In genomic region chr16:53745753-53746258, GRCh38 we compare ENCODE assay signal across 10 cellular contexts. TPM values are rescaled to one million over a fixed set of nuclear protein-coding genes. Genes with fewer than 3 reads are reported as not detected.
DNase-seq lines count a peak whose midpoint lies in the region; ATAC-seq, FAIRE-seq and TF ChIP-seq lines count a peak whose summit lies in the region.
"Had no signal": no experiment of that assay in that cellular context is flagged by ENCODE, and none has a peak within 500 bp of the region (broad histone marks: within the 10 kb centered on the region; RNA-seq: fewer than 3 reads in every experiment).

No MANE protein-coding gene starts in this region.

- H3K4me1 ChIP-seq in endodermal cell (ENCODE audit: control insufficient read depth, insufficient read depth, low read length) (no peaks in the 10 kb centered on the region), smooth muscle cell (ENCODE audit: low read depth) (peaks cover 12% of the 10 kb centered on the region), sigmoid colon (peaks cover 0 to 30% (median 24%) of the 10 kb centered on the region in 4 donors)

- POLR2A ChIA-PET in activated CD8-positive, alpha-beta T cell treated with anti-CD3 and anti-CD28 coated beads for 36 hours (lab: Charles Lee): no interaction called here
- POLR2A ChIA-PET in activated CD8-positive, alpha-beta T cell treated with anti-CD3 and anti-CD28 coated beads, Interleukin-2, amount 10 ng/mL, durations not matched to agents 7 days and 5 days (lab: Charles Lee): no interaction called here

- no peaks in the 10 kb centered on the region for H3K27me3 Mint-ChIP-seq in activated CD8-positive, alpha-beta T cell treated with anti-CD3 and anti-CD28 coated beads for 36 hours
- no peaks in the 10 kb centered on the region for H3K27me3 Mint-ChIP-seq in activated CD8-positive, alpha-beta T cell treated with anti-CD3 and anti-CD28 coated beads, Interleukin-2, amount 10 ng/mL, durations not matched to agents 7 days and 5 days (ENCODE audit: low read depth)
- H3K27me3 Mint-ChIP-seq in endodermal cell (ENCODE audit: insufficient read depth): no peaks in the 10 kb centered on the region
- H3K27me3 Mint-ChIP-seq: B cell had no signal

- peaks cover 95% of the 10 kb centered on the region for H4K20me1 ChIP-seq in smooth muscle cell (ENCODE audit: low read depth)

- no peaks in the 10 kb centered on the region for H3F3A ChIP-seq in smooth muscle cell (ENCODE audit: low read depth)

- WGBS in endodermal cell (ENCODE audit: insufficient coverage in 1 of 2, insufficient read length in 1 of 2), 2 experiments: 79 to 100% methylated on average over 2 to 3 of the region's 4 CpGs
- 25% methylated on average over 4 of the region's 4 CpGs for WGBS in smooth muscle cell (ENCODE audit: low lambda C conversion rate)
- 43 to 72% methylated on average over 4 of the region's 4 CpGs for WGBS in sigmoid colon, 2 donors

- intact Hi-C loops in activated CD8-positive, alpha-beta T cell treated with anti-CD3 and anti-CD28 coated beads for 36 hours (cut with micrococcal nuclease): no loop called here
- intact Hi-C loops in sigmoid colon (cut with DNase I): no loop called here

- no peaks in the 10 kb centered on the region for H3K36me3 ChIP-seq in endodermal cell (ENCODE audit: control insufficient read depth, insufficient read depth, low read length)
- no peaks in the 10 kb centered on the region for H3K36me3 ChIP-seq in smooth muscle cell (ENCODE audit: low read depth)
- H3K36me3 ChIP-seq in sigmoid colon: no peaks in the 10 kb centered on the region

- no peak overlapping the region for H3K4me3 Mint-ChIP-seq in activated CD8-positive, alpha-beta T cell treated with anti-CD3 and anti-CD28 coated beads for 36 hours
- H3K4me3 Mint-ChIP-seq in activated CD8-positive, alpha-beta T cell treated with anti-CD3 and anti-CD28 coated beads, Interleukin-2, amount 10 ng/mL, durations not matched to agents 7 days and 5 days: no peak overlapping the region
- H3K4me3 Mint-ChIP-seq in endodermal cell: no peak overlapping the region
- H3K4me3 Mint-ChIP-seq: B cell had no signal

- H3K4me1 Mint-ChIP-seq in activated CD8-positive, alpha-beta T cell treated with anti-CD3 and anti-CD28 coated beads for 36 hours (ENCODE audit: low read depth): peaks cover 34% of the 10 kb centered on the region
- peaks cover 16% of the 10 kb centered on the region for H3K4me1 Mint-ChIP-seq in activated CD8-positive, alpha-beta T cell treated with anti-CD3 and anti-CD28 coated beads, Interleukin-2, amount 10 ng/mL, durations not matched to agents 7 days and 5 days (ENCODE audit: low read depth)
- H3K4me1 Mint-ChIP-seq in endodermal cell: peaks cover 20% of the 10 kb centered on the region

- H3K9me3 ChIP-seq in endodermal cell (ENCODE audit: control insufficient read depth, low read length) (peaks cover 14% of the 10 kb centered on the region), smooth muscle cell (replicated peaks; ENCODE audit: low read depth) (peaks cover 6% of the 10 kb centered on the region), sigmoid colon (no peaks in the 10 kb centered on the region)

- FAIRE-seq in RCC 7860 (lab: Jason Lieb, UNC): peak; percentile 99

- peaks cover 6% of the 10 kb centered on the region for H3K9me3 Mint-ChIP-seq in activated CD8-positive, alpha-beta T cell treated with anti-CD3 and anti-CD28 coated beads for 36 hours
- H3K9me3 Mint-ChIP-seq in activated CD8-positive, alpha-beta T cell treated with anti-CD3 and anti-CD28 coated beads, Interleukin-2, amount 10 ng/mL, durations not matched to agents 7 days and 5 days (ENCODE audit: insufficient read depth): peaks cover 9% of the 10 kb centered on the region
- H3K9me3 Mint-ChIP-seq in endodermal cell: no peaks in the 10 kb centered on the region

- CTCF ChIA-PET in activated CD8-positive, alpha-beta T cell treated with anti-CD3 and anti-CD28 coated beads for 36 hours (lab: Charles Lee): interaction anchor here (4.5 kb wide), 1 partner anchor 197 kb away, joined by 22 read pairs; no protein-coding TSS in a partner anchor
- CTCF ChIA-PET in activated CD8-positive, alpha-beta T cell treated with anti-CD3 and anti-CD28 coated beads, Interleukin-2, amount 10 ng/mL, durations not matched to agents 7 days and 5 days (lab: Charles Lee): interaction anchor here (4.6 kb wide), 1 partner anchor 9 kb away, joined by 48 read pairs; no protein-coding TSS in a partner anchor

- no peak for DNase-seq in activated CD8-positive, alpha-beta T cell treated with anti-CD3 and anti-CD28 coated beads for 36 hours
- DNase-seq in activated CD8-positive, alpha-beta T cell treated with anti-CD3 and anti-CD28 coated beads, Interleukin-2, amount 10 ng/mL, durations not matched to agents 7 days and 5 days: no peak
- DNase-seq in RCC 7860 (ENCODE audit: low spot score) (peak; percentile 99), endodermal cell (no peak), smooth muscle cell (lab: John Stamatoyannopoulos, UW; ENCODE audit: unreplicated experiment) (no peak), sigmoid colon (no peak), coronary artery (ENCODE audit: low spot score) (no peak)
- DNase-seq: activated naive CD4-positive, alpha-beta T cell had no signal

- no peak for TF ChIP-seq CTCF in activated CD8-positive, alpha-beta T cell treated with anti-CD3 and anti-CD28 coated beads for 36 hours (IDR thresholded peaks at IDR 0.05)
- TF ChIP-seq CTCF in endodermal cell (conservative IDR thresholded peaks at IDR 0.05) (peak; percentile 49), smooth muscle cell (IDR thresholded peaks at IDR 0.05; ENCODE audit: borderline replicate concordance, insufficient read depth, poor library complexity, severe bottlenecking) (no peak), sigmoid colon (IDR thresholded peaks at IDR 0.05) (no peak), coronary artery (IDR thresholded peaks at IDR 0.05) (no peak)

- no peak overlapping the region for H3K27ac Mint-ChIP-seq in activated CD8-positive, alpha-beta T cell treated with anti-CD3 and anti-CD28 coated beads for 36 hours
- no peak overlapping the region for H3K27ac Mint-ChIP-seq in activated CD8-positive, alpha-beta T cell treated with anti-CD3 and anti-CD28 coated beads, Interleukin-2, amount 10 ng/mL, durations not matched to agents 7 days and 5 days
- no peak overlapping the region for H3K27ac Mint-ChIP-seq in endodermal cell
- H3K27ac Mint-ChIP-seq: B cell had no signal

- H3K4me2 ChIP-seq in smooth muscle cell: peak overlapping the region; percentile 38

- no peak overlapping the region for H3K27ac ChIP-seq in endodermal cell (ENCODE audit: low read depth, low read length)
- H3K27ac ChIP-seq in smooth muscle cell (ENCODE audit: low read depth): peak overlapping the region; percentile 6
- H3K27ac ChIP-seq in sigmoid colon: peak overlapping the region in 1 of 4 donors; percentile 17
- H3K27ac ChIP-seq in coronary artery: peak overlapping the region in 1 of 2 donors; percentile 64

- H2AFZ ChIP-seq in smooth muscle cell (ENCODE audit: low read depth): no peak overlapping the region

- H3K9ac ChIP-seq in endodermal cell (ENCODE audit: extremely low read depth, low read length, poor library complexity, severe bottlenecking): no peak overlapping the region
- no peak overlapping the region for H3K9ac ChIP-seq in smooth muscle cell (ENCODE audit: low read depth)

- no peak for TF ChIP-seq EP300 in sigmoid colon (IDR thresholded peaks at IDR 0.05)

- peak; percentile 24 for ATAC-seq in activated CD8-positive, alpha-beta T cell treated with anti-CD3 and anti-CD28 coated beads for 36 hours
- no peak for ATAC-seq in activated CD8-positive, alpha-beta T cell treated with anti-CD3 and anti-CD28 coated beads, Interleukin-2, amount 10 ng/mL, durations not matched to agents 7 days and 5 days
- ATAC-seq in GM21528 (IDR thresholded peaks at IDR 0.05; ENCODE audit: low FRiP score, unreplicated experiment): no peak

- H3K4me3 ChIP-seq in endodermal cell (ENCODE audit: low read length) (no peak overlapping the region), smooth muscle cell (no peak overlapping the region), sigmoid colon (no peak overlapping the region), coronary artery (no peak overlapping the region)

- H3K27me3 ChIP-seq in endodermal cell (ENCODE audit: control insufficient read depth, insufficient read depth, low read length, poor library complexity, severe bottlenecking): no peaks in the 10 kb centered on the region
- H3K27me3 ChIP-seq in smooth muscle cell (ENCODE audit: low read depth): no peaks in the 10 kb centered on the region
- no peaks in the 10 kb centered on the region for H3K27me3 ChIP-seq in sigmoid colon

- peaks cover 55% of the 10 kb centered on the region for H3K79me2 ChIP-seq in smooth muscle cell (ENCODE audit: low read depth)

- TF ChIP-seq POLR2A in sigmoid colon (IDR thresholded peaks at IDR 0.05): no peak

- peaks cover 2% of the 10 kb centered on the region for H3K36me3 Mint-ChIP-seq in activated CD8-positive, alpha-beta T cell treated with anti-CD3 and anti-CD28 coated beads for 36 hours (ENCODE audit: low read depth)
- H3K36me3 Mint-ChIP-seq in activated CD8-positive, alpha-beta T cell treated with anti-CD3 and anti-CD28 coated beads, Interleukin-2, amount 10 ng/mL, durations not matched to agents 7 days and 5 days (ENCODE audit: low read depth): no peaks in the 10 kb centered on the region
- peaks cover 2% of the 10 kb centered on the region for H3K36me3 Mint-ChIP-seq in endodermal cell (ENCODE audit: low read depth)

RNA-seq across cellular contexts. Expression of gene FTO, which starts 41.9 kb away (rescaled TPM):
- 10 to 100 TPM; 48.6 to 53.2 TPM for total RNA-seq in activated CD8-positive, alpha-beta T cell treated with anti-CD3 and anti-CD28 coated beads for 36 hours
- total RNA-seq in activated CD8-positive, alpha-beta T cell treated with anti-CD3 and anti-CD28 coated beads, Interleukin-2, amount 10 ng/mL, durations not matched to agents 7 days and 5 days: 10 to 100 TPM; 40.2 to 44.5 TPM
- 100 to 1,000 TPM in 1 of 2 donors, 10 to 100 TPM in 1; 80.3 to 102 TPM for total RNA-seq in endodermal cell
- 67.0 TPM for polyA plus RNA-seq in endodermal cell (2013, experiment 1 of 2)
- polyA plus RNA-seq in endodermal cell (2013, experiment 2 of 2): 66.8 TPM
- total RNA-seq in smooth muscle cell: 89.9 and 111 TPM in 2 replicates
- 48.2 and 81.1 TPM in 2 replicates for polyA plus RNA-seq in smooth muscle cell
- total RNA-seq in sigmoid colon: 10 to 100 TPM; 77.8 to 97.2 (median 86.0) TPM
- 10 to 100 TPM in 2 of 3 donors, 1 to 10 TPM in 1; 9.9 to 19.6 (median 11.4) TPM for polyA plus RNA-seq in sigmoid colon

RNA-seq across cellular contexts. Expression of gene RPGRIP1L, which starts 42.1 kb away (rescaled TPM):
- 1 to 10 TPM; 6.0 to 6.2 TPM for total RNA-seq in activated CD8-positive, alpha-beta T cell treated with anti-CD3 and anti-CD28 coated beads for 36 hours
- 1 to 10 TPM; 6.1 TPM for total RNA-seq in activated CD8-positive, alpha-beta T cell treated with anti-CD3 and anti-CD28 coated beads, Interleukin-2, amount 10 ng/mL, durations not matched to agents 7 days and 5 days
- total RNA-seq in endodermal cell (10 to 100 TPM; 15.9 to 19.8 TPM), smooth muscle cell (11.5 and 11.6 TPM in 2 replicates), sigmoid colon (1 to 10 TPM; 3.6 to 5.8 (median 3.8) TPM)
- 14.5 TPM for polyA plus RNA-seq in endodermal cell (2013, experiment 1 of 2)
- polyA plus RNA-seq in endodermal cell (2013, experiment 2 of 2): 13.7 TPM
- polyA plus RNA-seq in smooth muscle cell (5.8 and 8.4 TPM in 2 replicates), sigmoid colon (1 to 10 TPM in 1 of 3 donors, under 1 TPM in 2; 0.46 to 1.6 (median 0.60) TPM)
